In the genomic region with DNA sequence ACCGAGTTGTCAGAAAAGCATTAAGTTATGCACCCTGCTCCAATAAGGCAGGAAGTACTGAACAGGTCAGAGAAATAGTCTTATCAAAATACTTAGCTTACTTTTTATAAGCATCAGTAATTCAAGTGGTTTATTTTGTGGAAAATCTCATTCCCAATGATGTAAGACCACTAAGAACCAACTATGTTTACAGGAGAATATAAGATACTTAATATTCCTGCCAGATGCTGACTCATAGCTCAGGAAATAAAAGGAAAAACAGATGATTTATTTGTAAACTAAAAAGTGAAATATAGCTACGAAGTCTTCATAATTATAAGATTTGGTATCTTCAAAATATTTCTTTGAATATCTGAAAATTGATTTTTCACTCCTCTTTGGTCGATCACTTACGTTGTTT, we compare ENCODE assay signal across 17 cellular contexts.
DNase-seq lines count a peak whose midpoint lies in the region; ATAC-seq and TF ChIP-seq lines count a peak whose summit lies in the region.
"Had no signal": no experiment of that assay in that cellular context is flagged by ENCODE, and none has a peak within 500 bp of the region (broad histone marks: within the 10 kb centered on the region; RNA-seq: fewer than 3 reads in every experiment).

No MANE protein-coding gene starts in this region.

- intact Hi-C loops in activated CD8-positive, alpha-beta T cell treated with anti-CD3 and anti-CD28 coated beads for 36 hours (cut with micrococcal nuclease): no loop called here

- no peak for DNase-seq in HFFc6
- peak; percentile 38 for DNase-seq in astrocyte of the hippocampus (ENCODE audit: low read depth, low spot score)
- peak; percentile 51 for DNase-seq in fibroblast of peridontal ligament (ENCODE audit: extremely low read depth)
- DNase-seq in activated CD8-positive, alpha-beta T cell treated with anti-CD3 and anti-CD28 coated beads for 36 hours: no peak
- DNase-seq in AML-193 (lab: John Stamatoyannopoulos, UW): no peak
- DNase-seq in NK-92 treated with Interleukin-12 subunit alpha and Interleukin-12 subunit beta, amount 100 ng/mL, for 24 hours (lab: John Stamatoyannopoulos, UW): no peak
- DNase-seq: BE2C; CD4-positive, alpha-beta T cell; DMS53; MV-4-11; NCI-H1417 treated with DMSO at 0.1 percent for 48 hours; NCI-H1930; NCI-H446; NCI-H69; SHP77 treated with DMSO at 0.1 percent for 48 hours had no signal

- TF ChIP-seq CTCF in HFFc6 (IDR thresholded peaks at IDR 0.05): no peak
- TF ChIP-seq CTCF in activated CD8-positive, alpha-beta T cell treated with anti-CD3 and anti-CD28 coated beads for 36 hours (IDR thresholded peaks at IDR 0.05): no peak

- POLR2A ChIA-PET in activated CD8-positive, alpha-beta T cell treated with anti-CD3 and anti-CD28 coated beads for 36 hours (lab: Charles Lee): no interaction called here

- H3K27me3 Mint-ChIP-seq in HFFc6 (ENCODE audit: insufficient read depth): no peaks in the 10 kb centered on the region; the same call in 1 of the 2 replicates
- no peaks in the 10 kb centered on the region for H3K27me3 Mint-ChIP-seq in activated CD8-positive, alpha-beta T cell treated with anti-CD3 and anti-CD28 coated beads for 36 hours
- H3K27me3 Mint-ChIP-seq: CD4-positive, alpha-beta T cell had no signal

- H3K4me1 Mint-ChIP-seq in HFFc6 (ENCODE audit: low read depth): peaks cover 59% of the 10 kb centered on the region
- no peaks in the 10 kb centered on the region for H3K4me1 Mint-ChIP-seq in activated CD8-positive, alpha-beta T cell treated with anti-CD3 and anti-CD28 coated beads for 36 hours (ENCODE audit: low read depth)

- peak overlapping the region; percentile 6; the same call in 1 of the 2 replicates for H3K4me3 Mint-ChIP-seq in HFFc6
- no peak overlapping the region for H3K4me3 Mint-ChIP-seq in activated CD8-positive, alpha-beta T cell treated with anti-CD3 and anti-CD28 coated beads for 36 hours
- H3K4me3 Mint-ChIP-seq: CD4-positive, alpha-beta T cell had no signal

- CTCF ChIA-PET in activated CD8-positive, alpha-beta T cell treated with anti-CD3 and anti-CD28 coated beads for 36 hours (lab: Charles Lee): no interaction called here

- H3K36me3 Mint-ChIP-seq in HFFc6 (ENCODE audit: low read depth): no peaks in the 10 kb centered on the region
- no peaks in the 10 kb centered on the region for H3K36me3 Mint-ChIP-seq in activated CD8-positive, alpha-beta T cell treated with anti-CD3 and anti-CD28 coated beads for 36 hours (ENCODE audit: low read depth)

- no peak overlapping the region for H3K27ac Mint-ChIP-seq in HFFc6
- H3K27ac Mint-ChIP-seq in activated CD8-positive, alpha-beta T cell treated with anti-CD3 and anti-CD28 coated beads for 36 hours: no peak overlapping the region
- H3K27ac Mint-ChIP-seq: CD4-positive, alpha-beta T cell had no signal

- ATAC-seq in GM21737 (IDR thresholded peaks at IDR 0.05; ENCODE audit: unreplicated experiment): no peak
- ATAC-seq in activated CD8-positive, alpha-beta T cell treated with anti-CD3 and anti-CD28 coated beads for 36 hours: no peak
- ATAC-seq: HCT116 had no signal

- no peaks in the 10 kb centered on the region for H3K9me3 Mint-ChIP-seq in HFFc6
- H3K9me3 Mint-ChIP-seq in activated CD8-positive, alpha-beta T cell treated with anti-CD3 and anti-CD28 coated beads for 36 hours: no peaks in the 10 kb centered on the region
- H3K9me3 Mint-ChIP-seq: CD4-positive, alpha-beta T cell had no signal

Comparison
In these comparisons a context has a peak if more than half of its experiments do, and no peak if none do; other contexts are left out.
1. DNase-seq: peak in astrocyte of the hippocampus (single experiment) and fibroblast of peridontal ligament (single experiment); none in HFFc6 (single experiment), activated CD8-positive, alpha-beta T cell treated with anti-CD3 and anti-CD28 coated beads for 36 hours (single experiment), AML-193 (0 of 2) and NK-92 treated with Interleukin-12 subunit alpha and Interleukin-12 subunit beta, amount 100 ng/mL, for 24 hours (single experiment).